Comparison of ENCODE assay signal across 8 cellular contexts in genomic region chr7:84195295-84196006, GRCh38. TPM values are rescaled to one million over a fixed set of nuclear protein-coding genes. Genes with fewer than 3 reads are reported as not detected.
DNase-seq lines count a peak whose midpoint lies in the region; ATAC-seq and TF ChIP-seq lines count a peak whose summit lies in the region.

No MANE protein-coding gene starts in this region.

- no peaks in the 10 kb centered on the region for H3K27me3 ChIP-seq in hepatocyte

- H3K9me3 ChIP-seq in hepatocyte (ENCODE audit: low read depth), result no peaks in the 10 kb centered on the region

- peaks cover 40% of the 10 kb centered on the region for H3K79me2 ChIP-seq in hepatocyte

- peak overlapping the region; percentile 76 for H3K4me2 ChIP-seq in hepatocyte

- H3K36me3 ChIP-seq in hepatocyte (replicated peaks; ENCODE audit: insufficient read depth, low read depth), result no peaks in the 10 kb centered on the region

- no peaks in the 10 kb centered on the region for H3K9me3 Mint-ChIP-seq in activated T-helper 1 cell treated with anti-CD3 and anti-CD28 coated beads, Interleukin-12 subunit alpha, Interleukin-12 subunit beta, Interleukin-2, Interleukin-4 antibody, amounts not matched to agents 30 ng/mL and 10 ng/mL and 1 ng/mL, durations not matched to agents 14 hours and 24 hours and 36 hours
- no peaks in the 10 kb centered on the region for H3K9me3 Mint-ChIP-seq in stimulated activated naive CD8-positive, alpha-beta T cell treated with anti-CD3 and anti-CD28 coated beads, Interleukin-15, amount 100 ng/mL, for 72 hours

- ATAC-seq in HG03354 (IDR thresholded peaks at IDR 0.05; ENCODE audit: poor library complexity, severe bottlenecking, unreplicated experiment) (peak; percentile 29), HG02763 (IDR thresholded peaks at IDR 0.05; ENCODE audit: unreplicated experiment) (no peak)
- peak; percentile 34 for ATAC-seq in stimulated activated naive CD8-positive, alpha-beta T cell treated with anti-CD3 and anti-CD28 coated beads, Interleukin-15, amount 100 ng/mL, for 72 hours

- no peak for TF ChIP-seq CTCF in hepatocyte (IDR thresholded peaks at IDR 0.05; ENCODE audit: poor library complexity)

- H3K36me3 Mint-ChIP-seq in activated T-helper 1 cell treated with anti-CD3 and anti-CD28 coated beads, Interleukin-12 subunit alpha, Interleukin-12 subunit beta, Interleukin-2, Interleukin-4 antibody, amounts not matched to agents 30 ng/mL and 10 ng/mL and 1 ng/mL, durations not matched to agents 14 hours and 24 hours and 36 hours (ENCODE audit: low read depth), result no peaks in the 10 kb centered on the region

- H3K27ac Mint-ChIP-seq in activated T-helper 1 cell treated with anti-CD3 and anti-CD28 coated beads, Interleukin-12 subunit alpha, Interleukin-12 subunit beta, Interleukin-2, Interleukin-4 antibody, amounts not matched to agents 30 ng/mL and 10 ng/mL and 1 ng/mL, durations not matched to agents 14 hours and 24 hours and 36 hours, result no peak overlapping the region
- peak overlapping the region in 1 of 2 donors; percentile 70 for H3K27ac Mint-ChIP-seq in stimulated activated naive CD8-positive, alpha-beta T cell treated with anti-CD3 and anti-CD28 coated beads, Interleukin-15, amount 100 ng/mL, for 72 hours

- intact Hi-C loops in activated T-helper 1 cell treated with anti-CD3 and anti-CD28 coated beads, Interleukin-12 subunit alpha, Interleukin-12 subunit beta, Interleukin-2, Interleukin-4 antibody, amounts not matched to agents 30 ng/mL and 10 ng/mL and 1 ng/mL, durations not matched to agents 14 hours and 24 hours and 36 hours (cut with micrococcal nuclease), result no loop called here

- 15% methylated on average over 6 of the region's 6 CpGs for WGBS in hepatocyte (ENCODE audit: low lambda C conversion rate, missing lambda C conversion rate)

- peak overlapping the region; percentile 85 for H3K27ac ChIP-seq in hepatocyte

- H3K4me1 Mint-ChIP-seq in activated T-helper 1 cell treated with anti-CD3 and anti-CD28 coated beads, Interleukin-12 subunit alpha, Interleukin-12 subunit beta, Interleukin-2, Interleukin-4 antibody, amounts not matched to agents 30 ng/mL and 10 ng/mL and 1 ng/mL, durations not matched to agents 14 hours and 24 hours and 36 hours (ENCODE audit: low read depth), result peaks cover 39% of the 10 kb centered on the region
- H3K4me1 Mint-ChIP-seq in stimulated activated naive CD8-positive, alpha-beta T cell treated with anti-CD3 and anti-CD28 coated beads, Interleukin-15, amount 100 ng/mL, for 72 hours, result peaks cover 40% of the 10 kb centered on the region

- H3K4me3 Mint-ChIP-seq in activated T-helper 1 cell treated with anti-CD3 and anti-CD28 coated beads, Interleukin-12 subunit alpha, Interleukin-12 subunit beta, Interleukin-2, Interleukin-4 antibody, amounts not matched to agents 30 ng/mL and 10 ng/mL and 1 ng/mL, durations not matched to agents 14 hours and 24 hours and 36 hours, result peak overlapping the region; percentile 88
- peak overlapping the region; percentile 92 for H3K4me3 Mint-ChIP-seq in stimulated activated naive CD8-positive, alpha-beta T cell treated with anti-CD3 and anti-CD28 coated beads, Interleukin-15, amount 100 ng/mL, for 72 hours

- H4K20me1 ChIP-seq in hepatocyte (ENCODE audit: insufficient read depth, poor library complexity, severe bottlenecking), result no peaks in the 10 kb centered on the region

- H3K9me2 ChIP-seq in hepatocyte (replicated peaks; ENCODE audit: insufficient read depth), result no peaks in the 10 kb centered on the region

- DNase-seq in activated T-helper 1 cell treated with anti-CD3 and anti-CD28 coated beads, Interleukin-12 subunit alpha, Interleukin-12 subunit beta, Interleukin-2, Interleukin-4 antibody, amounts not matched to agents 30 ng/mL and 10 ng/mL and 1 ng/mL, durations not matched to agents 14 hours and 24 hours and 36 hours (ENCODE audit: low spot score), result no peak
- no peak for DNase-seq in hepatocyte (ENCODE audit: low spot score)
- no peak for DNase-seq in stimulated activated naive CD8-positive, alpha-beta T cell treated with anti-CD3 and anti-CD28 coated beads, Interleukin-15, amount 100 ng/mL, for 72 hours
- DNase-seq in NCI-H524 (lab: John Stamatoyannopoulos, UW), result no peak
- DNase-seq in stimulated activated CD4-positive, alpha-beta T cell treated with anti-CD3 and anti-CD28 coated beads, Interleukin-4, amount 100 ng/mL, for 1 hour, result no peak
- DNase-seq in stimulated activated CD4-positive, alpha-beta T cell treated with anti-CD3 and anti-CD28 coated beads, Interleukin-12 subunit alpha, Interleukin-12 subunit beta, amount 100 ng/mL, for 4 hours, result no peak

- peak overlapping the region; percentile 61 for H3K4me3 ChIP-seq in hepatocyte

- H3K4me1 ChIP-seq in hepatocyte (ENCODE audit: insufficient read depth), result peaks cover 8% of the 10 kb centered on the region

- H3K27me3 Mint-ChIP-seq in activated T-helper 1 cell treated with anti-CD3 and anti-CD28 coated beads, Interleukin-12 subunit alpha, Interleukin-12 subunit beta, Interleukin-2, Interleukin-4 antibody, amounts not matched to agents 30 ng/mL and 10 ng/mL and 1 ng/mL, durations not matched to agents 14 hours and 24 hours and 36 hours (ENCODE audit: insufficient read depth), result peaks cover 11% of the 10 kb centered on the region
- peaks cover 14% of the 10 kb centered on the region for H3K27me3 Mint-ChIP-seq in stimulated activated naive CD8-positive, alpha-beta T cell treated with anti-CD3 and anti-CD28 coated beads, Interleukin-15, amount 100 ng/mL, for 72 hours

- peak overlapping the region; percentile 34 for H2AFZ ChIP-seq in hepatocyte

RNA-seq across cellular contexts. Expression of gene SEMA3A, which starts 0.9 kb away (rescaled TPM):
- 0.34 TPM in 1 of 2 replicates, not detected in the other for total RNA-seq in activated T-helper 1 cell treated with anti-CD3 and anti-CD28 coated beads, Interleukin-12 subunit alpha, Interleukin-12 subunit beta, Interleukin-2, Interleukin-4 antibody, amounts not matched to agents 30 ng/mL and 10 ng/mL and 1 ng/mL, durations not matched to agents 14 hours and 24 hours and 36 hours
- total RNA-seq in hepatocyte, result 64.6 and 72.3 TPM in 2 replicates
- polyA plus RNA-seq in hepatocyte, result 19.3 and 20.2 TPM in 2 replicates

Comparison
In these comparisons a context has a peak if more than half of its experiments do, and no peak if none do; other contexts are left out.
1. RNA of gene SEMA3A, which starts 0.9 kb away (total RNA-seq): 64.6 to 72.3 TPM in hepatocyte; 0.34 TPM in activated T-helper 1 cell treated with anti-CD3 and anti-CD28 coated beads, Interleukin-12 subunit alpha, Interleukin-12 subunit beta, Interleukin-2, Interleukin-4 antibody, amounts not matched to agents 30 ng/mL and 10 ng/mL and 1 ng/mL, durations not matched to agents 14 hours and 24 hours and 36 hours; every median in the first group is over 10 times any median in the second.